8 cellular contexts compared by ENCODE assay signal in the genomic region with DNA sequence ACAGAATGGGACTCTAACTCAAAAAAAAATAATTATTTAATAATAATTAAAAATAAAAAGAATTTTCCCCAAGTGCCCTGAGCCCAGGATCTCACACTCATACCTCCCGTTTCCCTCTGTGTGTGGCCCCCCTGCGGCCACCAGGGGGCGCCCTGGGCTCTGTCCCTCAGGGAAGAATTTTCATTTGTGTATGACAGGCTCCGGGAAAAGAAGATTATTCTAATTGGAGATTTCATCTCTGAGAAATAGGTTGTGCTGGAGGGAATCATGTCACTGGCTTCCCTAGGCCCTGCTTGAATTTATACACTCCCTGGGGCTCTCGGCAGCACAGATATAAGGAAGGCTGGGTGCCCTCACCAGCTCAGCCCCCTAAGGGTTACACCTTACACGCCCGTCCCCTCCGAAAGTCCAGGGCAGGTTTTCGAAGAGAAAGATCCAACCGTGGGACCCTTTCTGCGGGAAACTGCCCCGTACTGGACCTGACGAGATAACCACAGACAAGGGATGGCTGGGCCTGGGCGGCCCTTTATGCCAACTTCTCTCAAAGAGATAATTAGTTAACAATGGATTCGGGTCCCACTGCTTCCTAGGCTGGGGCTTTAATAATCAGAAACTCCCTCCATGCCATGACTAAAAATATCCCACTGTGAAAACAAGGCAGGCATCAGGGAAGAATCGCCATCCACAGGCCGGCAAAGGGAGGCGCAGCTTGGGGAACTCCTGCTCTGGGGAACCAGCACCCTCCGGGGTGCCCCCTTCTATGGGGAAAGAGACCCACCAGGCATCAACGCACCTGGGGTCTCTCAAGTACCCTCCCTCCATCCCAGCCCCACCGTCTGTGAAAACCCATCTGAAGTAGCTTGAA.
A peak's percentile ranks its signal among the peaks of the same experiment; 100 is the strongest.
DNase-seq lines count a peak whose midpoint lies in the region; ATAC-seq and TF ChIP-seq lines count a peak whose summit lies in the region.

No MANE protein-coding gene starts in this region.

- H3K4me3 Mint-ChIP-seq in IgD-negative memory B cell: peak overlapping the region in 1 of 4 donors; percentile 24
- no peak overlapping the region for H3K4me3 Mint-ChIP-seq in activated T-helper 1 cell treated with anti-CD3 and anti-CD28 coated beads, Interleukin-12 subunit alpha, Interleukin-12 subunit beta, Interleukin-2, Interleukin-4 antibody, amounts not matched to agents 30 ng/mL and 10 ng/mL and 1 ng/mL, durations not matched to agents 14 hours and 24 hours and 36 hours
- peak overlapping the region; percentile 60 for H3K4me3 Mint-ChIP-seq in neural progenitor cell

- ATAC-seq in GM19328 (IDR thresholded peaks at IDR 0.05; ENCODE audit: unreplicated experiment): no peak

- H3K27me3 ChIP-seq in neural progenitor cell: no peaks in the 10 kb centered on the region

- no peak overlapping the region for H2AFZ ChIP-seq in neural progenitor cell (replicated peaks)

- H3K9me3 Mint-ChIP-seq in IgD-negative memory B cell (no peaks in the 10 kb centered on the region), neural progenitor cell (no peaks in the 10 kb centered on the region)
- no peaks in the 10 kb centered on the region for H3K9me3 Mint-ChIP-seq in activated T-helper 1 cell treated with anti-CD3 and anti-CD28 coated beads, Interleukin-12 subunit alpha, Interleukin-12 subunit beta, Interleukin-2, Interleukin-4 antibody, amounts not matched to agents 30 ng/mL and 10 ng/mL and 1 ng/mL, durations not matched to agents 14 hours and 24 hours and 36 hours

- peaks cover 2% of the 10 kb centered on the region for H3K36me3 Mint-ChIP-seq in IgD-negative memory B cell
- H3K36me3 Mint-ChIP-seq in activated T-helper 1 cell treated with anti-CD3 and anti-CD28 coated beads, Interleukin-12 subunit alpha, Interleukin-12 subunit beta, Interleukin-2, Interleukin-4 antibody, amounts not matched to agents 30 ng/mL and 10 ng/mL and 1 ng/mL, durations not matched to agents 14 hours and 24 hours and 36 hours (ENCODE audit: low read depth): peaks cover 10% of the 10 kb centered on the region
- peaks cover 19% of the 10 kb centered on the region for H3K36me3 Mint-ChIP-seq in neural progenitor cell

- peaks cover 32% of the 10 kb centered on the region for H3K79me2 ChIP-seq in neural progenitor cell (ENCODE audit: low read depth)

- no peaks in the 10 kb centered on the region for H3K27me3 Mint-ChIP-seq in IgD-negative memory B cell
- no peaks in the 10 kb centered on the region for H3K27me3 Mint-ChIP-seq in activated T-helper 1 cell treated with anti-CD3 and anti-CD28 coated beads, Interleukin-12 subunit alpha, Interleukin-12 subunit beta, Interleukin-2, Interleukin-4 antibody, amounts not matched to agents 30 ng/mL and 10 ng/mL and 1 ng/mL, durations not matched to agents 14 hours and 24 hours and 36 hours (ENCODE audit: insufficient read depth)
- H3K27me3 Mint-ChIP-seq in neural progenitor cell (ENCODE audit: insufficient read depth, low read depth): peaks cover 3% of the 10 kb centered on the region

- no peaks in the 10 kb centered on the region for H3K36me3 ChIP-seq in neural progenitor cell

- peak overlapping the region; percentile 88 for H3K27ac ChIP-seq in neural progenitor cell

- H3K9me3 ChIP-seq in neural progenitor cell (ENCODE audit: low read depth): no peaks in the 10 kb centered on the region

- intact Hi-C loops in activated T-helper 1 cell treated with anti-CD3 and anti-CD28 coated beads, Interleukin-12 subunit alpha, Interleukin-12 subunit beta, Interleukin-2, Interleukin-4 antibody, amounts not matched to agents 30 ng/mL and 10 ng/mL and 1 ng/mL, durations not matched to agents 14 hours and 24 hours and 36 hours (cut with micrococcal nuclease): loop anchor here (1.0 to 5.0 kb wide), 3 partner anchors 37 to 182 kb away; no protein-coding TSS in a partner anchor

- DNase-seq in DMS153 (lab: John Stamatoyannopoulos, UW) (peak; percentile 48), RKO (ENCODE audit: low spot score) (peak; percentile 67), fibroblast of peridontal ligament (ENCODE audit: extremely low read depth) (peak; percentile 69), neural progenitor cell (ENCODE audit: low spot score) (peak; percentile 81)
- DNase-seq in activated T-helper 1 cell treated with anti-CD3 and anti-CD28 coated beads, Interleukin-12 subunit alpha, Interleukin-12 subunit beta, Interleukin-2, Interleukin-4 antibody, amounts not matched to agents 30 ng/mL and 10 ng/mL and 1 ng/mL, durations not matched to agents 14 hours and 24 hours and 36 hours (ENCODE audit: low spot score): peak; percentile 55
- DNase-seq in stimulated activated naive CD4-positive, alpha-beta T cell treated with Interleukin-2 at 50 U/mL for 16 hours (lab: John Stamatoyannopoulos, UW): peak; percentile 52

- H3K9ac ChIP-seq in neural progenitor cell: no peak overlapping the region

- H3K4me2 ChIP-seq in neural progenitor cell: peak overlapping the region; percentile 46

- H3K4me1 ChIP-seq in neural progenitor cell: peaks cover 11% of the 10 kb centered on the region

- H3K4me1 Mint-ChIP-seq in IgD-negative memory B cell (peaks cover 7 to 14% (median 12%) of the 10 kb centered on the region in 3 donors), neural progenitor cell (peaks cover 10% of the 10 kb centered on the region)
- peaks cover 12% of the 10 kb centered on the region for H3K4me1 Mint-ChIP-seq in activated T-helper 1 cell treated with anti-CD3 and anti-CD28 coated beads, Interleukin-12 subunit alpha, Interleukin-12 subunit beta, Interleukin-2, Interleukin-4 antibody, amounts not matched to agents 30 ng/mL and 10 ng/mL and 1 ng/mL, durations not matched to agents 14 hours and 24 hours and 36 hours (ENCODE audit: low read depth)

- peaks cover 27% of the 10 kb centered on the region for H3F3A ChIP-seq in neural progenitor cell (ENCODE audit: low read depth)

- H3K4me3 ChIP-seq in neural progenitor cell: no peak overlapping the region

- TF ChIP-seq CTCF in neural progenitor cell (IDR thresholded peaks at IDR 0.05): peak; percentile 95

- H3K27ac Mint-ChIP-seq in IgD-negative memory B cell (peak overlapping the region; percentile 47 to 78 (median 65)), neural progenitor cell (peak overlapping the region; percentile 37)
- H3K27ac Mint-ChIP-seq in activated T-helper 1 cell treated with anti-CD3 and anti-CD28 coated beads, Interleukin-12 subunit alpha, Interleukin-12 subunit beta, Interleukin-2, Interleukin-4 antibody, amounts not matched to agents 30 ng/mL and 10 ng/mL and 1 ng/mL, durations not matched to agents 14 hours and 24 hours and 36 hours: no peak overlapping the region

- peaks cover 39% of the 10 kb centered on the region for H4K20me1 ChIP-seq in neural progenitor cell (ENCODE audit: low read depth)
